In genomic region chr20:62910777-62911497, GRCh38 we compare ENCODE assay signal across 14 cellular contexts. TPM values are rescaled to one million over a fixed set of nuclear protein-coding genes. Genes with fewer than 3 reads are reported as not detected.
"Had no signal": no experiment of that assay in that cellular context is flagged by ENCODE, and none has a peak within 500 bp of the region (broad histone marks: within the 10 kb centered on the region; RNA-seq: fewer than 3 reads in every experiment).

No MANE protein-coding gene starts in this region.

- H3K9ac ChIP-seq: SK-N-SH had no signal

- H3K4me2 ChIP-seq: SK-N-SH had no signal

- DNase-seq: activated B cell treated with CpG ODN at 0.5 μM for 24 hours; activated CD4-positive, alpha-beta T cell treated with anti-CD3 and anti-CD28 coated beads, Interleukin-2, amount 50 U/mL, for 1 hour; activated effector memory CD4-positive, alpha-beta T cell treated with Interleukin-2 at 50 U/mL for 16 hours; effector CD4-positive, alpha-beta T cell; gastrocnemius medialis; naive B cell; SK-N-SH; small intestine; T-helper 1 cell had no signal

- H3K27ac Mint-ChIP-seq: activated B cell treated with CpG ODN at 0.5 μM for 24 hours had no signal

- H3K9me3 Mint-ChIP-seq: activated B cell treated with CpG ODN at 0.5 μM for 24 hours, naive B cell had no signal

- H3K27me3 ChIP-seq: gastrocnemius medialis, neutrophil, upper lobe of left lung had no signal

- H3K9me3 ChIP-seq: gastrocnemius medialis, neutrophil, SK-N-SH, upper lobe of left lung had no signal

- H3K27ac ChIP-seq: coronary artery, epithelial cell of prostate, gastrocnemius medialis, neutrophil, upper lobe of left lung had no signal

- ATAC-seq: gastrocnemius medialis had no signal

- H3K27me3 Mint-ChIP-seq: activated B cell treated with CpG ODN at 0.5 μM for 24 hours, naive B cell had no signal

- H3K4me3 Mint-ChIP-seq: activated B cell treated with CpG ODN at 0.5 μM for 24 hours, naive B cell had no signal

- H3K4me3 ChIP-seq: coronary artery, gastrocnemius medialis, upper lobe of left lung had no signal

RNA-seq across cellular contexts. Expression of gene SLC17A9, which starts 41.6 kb away (rescaled TPM):
- polyA plus RNA-seq: keratinocyte, SK-N-SH had no signal
